ENCODE assay signal across 17 cellular contexts in the genomic region with DNA sequence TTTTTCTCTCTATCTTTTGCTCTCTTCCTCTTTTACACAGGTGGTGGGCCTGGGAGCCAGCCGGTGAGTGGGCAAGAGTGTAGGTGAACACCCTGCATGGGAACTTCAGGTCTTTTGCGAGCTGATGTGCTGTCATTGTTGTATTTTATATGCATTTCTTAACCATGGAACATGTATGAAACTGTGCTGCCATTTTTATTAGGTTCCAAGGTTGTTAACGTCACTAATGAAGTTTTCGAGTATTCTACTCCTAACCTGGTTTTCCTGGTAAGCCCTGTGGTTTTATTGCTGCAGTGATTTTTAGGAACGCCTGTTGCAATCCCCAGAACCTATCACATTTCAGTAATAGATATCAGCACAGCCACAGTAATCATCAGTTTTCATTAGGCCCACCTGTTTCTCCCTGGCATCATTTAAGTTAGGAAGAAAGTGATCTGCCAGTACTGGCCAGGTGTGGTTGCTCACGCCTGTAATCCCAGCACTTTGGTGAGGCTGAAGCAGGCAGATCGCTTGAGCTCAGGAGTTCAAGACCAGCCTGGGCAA.
DNase-seq lines count a peak whose midpoint lies in the region; ATAC-seq lines count a peak whose summit lies in the region.
"Had no signal": no experiment of that assay in that cellular context is flagged by ENCODE, and none has a peak within 500 bp of the region (broad histone marks: within the 10 kb centered on the region; RNA-seq: fewer than 3 reads in every experiment).

No MANE protein-coding gene starts in this region.

- ATAC-seq in HG03135 (IDR thresholded peaks at IDR 0.05; ENCODE audit: unreplicated experiment): no peak
- ATAC-seq: CD8-positive, alpha-beta T cell; GM12878 had no signal

- peak; percentile 50 for DNase-seq in NCI-H2107 treated with DMSO at 0.1 percent for 48 hours (lab: John Stamatoyannopoulos, UW; ENCODE audit: unreplicated experiment)
- DNase-seq in NCI-H2107 (lab: John Stamatoyannopoulos, UW): no peak
- DNase-seq in NCI-H2171 (lab: John Stamatoyannopoulos, UW): peak; percentile 40
- DNase-seq in left kidney (ENCODE audit: low read depth, low spot score): peak; percentile 55
- DNase-seq in NCI-H1417 treated with DMSO at 0.1 percent for 48 hours (lab: John Stamatoyannopoulos, UW): no peak
- no peak for DNase-seq in DMS 273 treated with DMSO at 0.1 percent for 48 hours (lab: John Stamatoyannopoulos, UW)
- DNase-seq: Caco-2; CD4-positive, CD25-positive, alpha-beta regulatory T cell; CD8-positive, alpha-beta T cell; DMS79; EL; GDM1; GM23248; H7; HCEC 1CT had no signal

Comparison
In these comparisons a context has a peak if more than half of its experiments do, and no peak if none do; other contexts are left out.
1. DNase-seq: peak in NCI-H2107 treated with DMSO at 0.1 percent for 48 hours (single experiment), NCI-H2171 (single experiment) and left kidney (single experiment); none in NCI-H2107 (single experiment), NCI-H1417 treated with DMSO at 0.1 percent for 48 hours (single experiment) and DMS 273 treated with DMSO at 0.1 percent for 48 hours (single experiment).